24 cellular contexts compared by ENCODE assay signal in the genomic region with DNA sequence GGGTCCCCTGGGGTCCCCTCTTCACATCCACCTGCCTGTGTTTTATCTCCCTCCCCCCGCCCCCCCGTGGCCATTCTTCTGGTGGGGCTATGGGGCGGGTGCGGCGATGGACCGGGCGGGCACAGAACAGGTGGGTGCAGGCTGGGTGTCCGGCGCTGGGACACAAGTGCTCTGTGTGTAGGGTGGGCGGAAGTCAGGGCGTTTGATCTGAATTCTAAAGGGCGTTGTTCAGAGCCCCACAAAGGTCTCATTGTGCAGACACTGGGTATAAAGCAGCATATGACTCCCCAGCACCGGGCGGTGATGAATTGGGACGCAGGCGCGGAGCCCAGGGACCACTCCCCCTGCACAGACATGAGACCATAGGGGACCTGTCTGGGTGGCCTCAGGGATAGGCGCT. TPM values are rescaled to one million over a fixed set of nuclear protein-coding genes. Genes with fewer than 3 reads are reported as not detected.
DNase-seq lines count a peak whose midpoint lies in the region; ATAC-seq, FAIRE-seq and TF ChIP-seq lines count a peak whose summit lies in the region.
"Had no signal": no experiment of that assay in that cellular context is flagged by ENCODE, and none has a peak within 500 bp of the region (broad histone marks: within the 10 kb centered on the region; RNA-seq: fewer than 3 reads in every experiment).

A gene (plus strand): TSS at position 296 of the 400 bp plus-strand sequence. CDS start 484 bp downstream, outside the sequence.

- ATAC-seq in HG02852 (IDR thresholded peaks at IDR 0.05; ENCODE audit: unreplicated experiment) (no peak), upper lobe of left lung (ENCODE audit: low FRiP score in 2 of 2) (no peak)
- ATAC-seq: CD8-positive, alpha-beta T cell; naive thymus-derived CD8-positive, alpha-beta T cell; SK-N-SH treated with all-trans-retinoic acid at 6 μM for 48 hours had no signal

- H3K9me3 Mint-ChIP-seq in activated T-helper 2 cell treated with anti-CD3 and anti-CD28 coated beads, Interferon-gamma antibody, Interleukin-2, Interleukin-4, amounts not matched to agents 10 μg/mL and 5 μg/mL and 100 μg/mL, durations not matched to agents 14 hours and 24 hours and 36 hours, result no peaks in the 10 kb centered on the region
- H3K9me3 Mint-ChIP-seq: activated naive CD8-positive, alpha-beta T cell treated with anti-CD3 and anti-CD28 coated beads for 36 hours; CD8-positive, alpha-beta T cell; naive thymus-derived CD8-positive, alpha-beta T cell had no signal

- H3K4me1 ChIP-seq in SJCRH30 (peaks cover 9% of the 10 kb centered on the region; the same call in 1 of the 2 replicates), upper lobe of left lung (no peaks in the 10 kb centered on the region)

- H3K9me3 ChIP-seq in SJCRH30 (replicated peaks) (no peaks in the 10 kb centered on the region), upper lobe of left lung (no peaks in the 10 kb centered on the region)

- H3K27me3 ChIP-seq in SJCRH30 (no peaks in the 10 kb centered on the region), upper lobe of left lung (no peaks in the 10 kb centered on the region)

- no peaks in the 10 kb centered on the region for H3K27me3 Mint-ChIP-seq in activated T-helper 2 cell treated with anti-CD3 and anti-CD28 coated beads, Interferon-gamma antibody, Interleukin-2, Interleukin-4, amounts not matched to agents 10 μg/mL and 5 μg/mL and 100 μg/mL, durations not matched to agents 14 hours and 24 hours and 36 hours (ENCODE audit: low read depth)
- H3K27me3 Mint-ChIP-seq: naive thymus-derived CD8-positive, alpha-beta T cell had no signal

- H3K4me3 ChIP-seq in SJCRH30 (no peak within 1 kb of the TSS), upper lobe of left lung (no peak within 1 kb of the TSS)
- H3K4me3 ChIP-seq: lung had no signal

- WGBS in upper lobe of left lung, 2 donors, result 87 to 100% methylated on average over 1 to 18 of the region's 18 CpGs

- DNase-seq in SJCRH30 (peak; percentile 58 to 78), frontal cortex (ENCODE audit: low spot score in 2 of 2) (peak; percentile 30 to 36), middle frontal gyrus (ENCODE audit: extremely low spot score, low spot score) (peak; percentile 9), substantia nigra (lab: John Stamatoyannopoulos, UW) (peak; percentile 8 to 87 (median 61)), upper lobe of left lung (no peak), NK-92 (lab: John Stamatoyannopoulos, UW; ENCODE audit: unreplicated experiment) (no peak)
- DNase-seq in activated T-helper 2 cell treated with anti-CD3 and anti-CD28 coated beads, Interferon-gamma antibody, Interleukin-2, Interleukin-4, amounts not matched to agents 10 μg/mL and 5 μg/mL and 100 μg/mL, durations not matched to agents 14 hours and 24 hours and 36 hours (ENCODE audit: low spot score), result no peak
- DNase-seq: activated CD4-positive, CD25-positive, alpha-beta regulatory T cell treated with anti-CD3 and anti-CD28 coated beads, Interleukin-2, amount 50 U/mL, for 72 hours; activated naive CD8-positive, alpha-beta T cell treated with anti-CD3 and anti-CD28 coated beads for 36 hours; CD8-positive, alpha-beta T cell; KBM-7; MV-4-11; naive thymus-derived CD8-positive, alpha-beta T cell; NCI-H187; NCI-H226; NK-92 treated with Interleukin-12 subunit alpha and Interleukin-12 subunit beta, amount 100 ng/mL, for 24 hours had no signal

- H3K36me3 Mint-ChIP-seq in activated T-helper 2 cell treated with anti-CD3 and anti-CD28 coated beads, Interferon-gamma antibody, Interleukin-2, Interleukin-4, amounts not matched to agents 10 μg/mL and 5 μg/mL and 100 μg/mL, durations not matched to agents 14 hours and 24 hours and 36 hours (ENCODE audit: low read depth), result no peaks in the 10 kb centered on the region
- H3K36me3 Mint-ChIP-seq: activated naive CD8-positive, alpha-beta T cell treated with anti-CD3 and anti-CD28 coated beads for 36 hours; CD8-positive, alpha-beta T cell; naive thymus-derived CD8-positive, alpha-beta T cell had no signal

- intact Hi-C loops in activated T-helper 2 cell treated with anti-CD3 and anti-CD28 coated beads, Interferon-gamma antibody, Interleukin-2, Interleukin-4, amounts not matched to agents 10 μg/mL and 5 μg/mL and 100 μg/mL, durations not matched to agents 14 hours and 24 hours and 36 hours (cut with micrococcal nuclease), result no loop called here

- H3K27ac Mint-ChIP-seq in activated T-helper 2 cell treated with anti-CD3 and anti-CD28 coated beads, Interferon-gamma antibody, Interleukin-2, Interleukin-4, amounts not matched to agents 10 μg/mL and 5 μg/mL and 100 μg/mL, durations not matched to agents 14 hours and 24 hours and 36 hours, result no peak within 1 kb of the TSS
- H3K27ac Mint-ChIP-seq: activated naive CD8-positive, alpha-beta T cell treated with anti-CD3 and anti-CD28 coated beads for 36 hours; CD8-positive, alpha-beta T cell had no signal

- no peak for TF ChIP-seq EP300 in upper lobe of left lung (IDR thresholded peaks at IDR 0.05)

- no peak for TF ChIP-seq CTCF in upper lobe of left lung (IDR thresholded peaks at IDR 0.05)

- H3K27ac ChIP-seq in SJCRH30 (no peak within 1 kb of the TSS), substantia nigra (ENCODE audit: low read depth, low read length, poor library complexity, severe bottlenecking) (peak within 1 kb of the TSS; percentile 93), upper lobe of left lung (no peak within 1 kb of the TSS)

- FAIRE-seq in frontal cortex (lab: Jason Lieb, UNC), result no peak
- FAIRE-seq: RCC 7860 had no signal

- H3K36me3 ChIP-seq in SJCRH30 (no peaks in the 10 kb centered on the region), upper lobe of left lung (no peaks in the 10 kb centered on the region)

- no peaks in the 10 kb centered on the region for H3K4me1 Mint-ChIP-seq in activated T-helper 2 cell treated with anti-CD3 and anti-CD28 coated beads, Interferon-gamma antibody, Interleukin-2, Interleukin-4, amounts not matched to agents 10 μg/mL and 5 μg/mL and 100 μg/mL, durations not matched to agents 14 hours and 24 hours and 36 hours (ENCODE audit: low read depth)
- H3K4me1 Mint-ChIP-seq: activated naive CD8-positive, alpha-beta T cell treated with anti-CD3 and anti-CD28 coated beads for 36 hours had no signal

- H3K4me3 Mint-ChIP-seq in activated T-helper 2 cell treated with anti-CD3 and anti-CD28 coated beads, Interferon-gamma antibody, Interleukin-2, Interleukin-4, amounts not matched to agents 10 μg/mL and 5 μg/mL and 100 μg/mL, durations not matched to agents 14 hours and 24 hours and 36 hours (ENCODE audit: low read depth), result no peak within 1 kb of the TSS
- H3K4me3 Mint-ChIP-seq: activated naive CD8-positive, alpha-beta T cell treated with anti-CD3 and anti-CD28 coated beads for 36 hours; CD8-positive, alpha-beta T cell had no signal

- TF ChIP-seq POLR2A in upper lobe of left lung (IDR thresholded peaks at IDR 0.05), result no peak

RNA-seq across cellular contexts. Expression of the gene that starts here (rescaled TPM):
- 1.1 and 1.2 TPM in 2 replicates for total RNA-seq in SJCRH30 (2014; rRNA removed; shearing (Covaris generic))
- not detected for total RNA-seq in frontal cortex
- 1 to 10 TPM in 3 of 6 donors, not detected in 3; 1.4 to 4.0 (median 2.7) TPM for total RNA-seq in upper lobe of left lung
- not detected in 2 replicates for total RNA-seq in activated T-helper 2 cell treated with anti-CD3 and anti-CD28 coated beads, Interferon-gamma antibody, Interleukin-2, Interleukin-4, amounts not matched to agents 10 μg/mL and 5 μg/mL and 100 μg/mL, durations not matched to agents 14 hours and 24 hours and 36 hours
- total RNA-seq: activated CD8-positive, alpha-beta memory T cell treated with anti-CD3 and anti-CD28 coated beads for 36 hours; activated naive CD8-positive, alpha-beta T cell treated with anti-CD3 and anti-CD28 coated beads for 36 hours; CD8-positive, alpha-beta T cell; dermis microvascular lymphatic vessel endothelial cell; naive thymus-derived CD8-positive, alpha-beta T cell; pulmonary artery endothelial cell; subcutaneous adipose tissue had no signal

Comparison
In these comparisons a context has a peak if more than half of its experiments do, and no peak if none do; other contexts are left out.
1. Peak in DNase-seq in frontal cortex; RNA of the gene not detected or under 1 TPM.
2. DNase-seq: peak in SJCRH30 (2 of 2), middle frontal gyrus (single experiment) and substantia nigra (49 of 49); none in upper lobe of left lung (0 of 2), activated T-helper 2 cell treated with anti-CD3 and anti-CD28 coated beads, Interferon-gamma antibody, Interleukin-2, Interleukin-4, amounts not matched to agents 10 μg/mL and 5 μg/mL and 100 μg/mL, durations not matched to agents 14 hours and 24 hours and 36 hours (single experiment) and NK-92 (single experiment).